Comparison of ENCODE assay signal across 8 cellular contexts in genomic region chr5:29833394-29833793, GRCh38.
"Had no signal": no experiment of that assay in that cellular context is flagged by ENCODE, and none has a peak within 500 bp of the region (broad histone marks: within the 10 kb centered on the region; RNA-seq: fewer than 3 reads in every experiment).

No MANE protein-coding gene starts in this region.

- H3K4me1 ChIP-seq: HAP-1 had no signal

- H3K27ac ChIP-seq: HL-60 had no signal

- H3K9me3 ChIP-seq: HAP-1 had no signal

- H3K27me3 Mint-ChIP-seq: IgD-negative memory B cell had no signal

- DNase-seq: GOT3, H7, HFFc6 had no signal

- H3K4me3 Mint-ChIP-seq: HFFc6, IgD-negative memory B cell had no signal

- H3K4me1 Mint-ChIP-seq: IgD-negative memory B cell had no signal

- H3K36me3 ChIP-seq: HAP-1 had no signal

- ATAC-seq: HCT116, HepG2 had no signal

- H3K27ac Mint-ChIP-seq: HFFc6, IgD-negative memory B cell had no signal

- H3K4me3 ChIP-seq: HAP-1 had no signal
